ENCODE assay signal across 14 cellular contexts in genomic region chr1:107405241-107405640, GRCh38.
DNase-seq lines count a peak whose midpoint lies in the region; ATAC-seq, FAIRE-seq and TF ChIP-seq lines count a peak whose summit lies in the region.
"Had no signal": no experiment of that assay in that cellular context is flagged by ENCODE, and none has a peak within 500 bp of the region (broad histone marks: within the 10 kb centered on the region; RNA-seq: fewer than 3 reads in every experiment).

No MANE protein-coding gene starts in this region.

- DNase-seq in EH (ENCODE audit: low read depth) (peak; percentile 32), NB4 (ENCODE audit: low read depth) (peak; percentile 4), dedifferentiated amniotic fluid mesenchymal stem cell (ENCODE audit: extremely low spot score) (peak; percentile 74), myocyte (ENCODE audit: low read depth) (peak; percentile 2), WTC11 (ENCODE audit: low spot score) (no peak), GM19239 (ENCODE audit: insufficient read length, low spot score) (no peak)
- DNase-seq: activated T-cell treated with anti-CD3 and anti-CD28 coated beads, Interleukin-2, amount 50 U/mL, for 24 hours; CD8-positive, alpha-beta memory T cell; GDM1; KG1; nephron progenitor cell had no signal

- no peak for FAIRE-seq in GM19239 (lab: Jason Lieb, UNC)

- H3K27ac Mint-ChIP-seq in WTC11: no peak overlapping the region
- H3K27ac Mint-ChIP-seq: activated T-cell treated with anti-CD3 and anti-CD28 coated beads, Interleukin-2, amount 50 U/mL, for 24 hours; CD8-positive, alpha-beta memory T cell; nephron progenitor cell had no signal

- no peak overlapping the region for H3K4me3 ChIP-seq in NB4 (ENCODE audit: low read depth, low read length)
- H3K4me3 ChIP-seq: skin epidermis had no signal

- CTCF ChIA-PET in WTC11 (lab: Charles Lee): interaction anchor here (1.3 kb wide), 1 partner anchor 27 kb away, joined by 4 read pairs; no protein-coding TSS in a partner anchor

- no peak for ATAC-seq in WTC11
- ATAC-seq in HG02623 (IDR thresholded peaks at IDR 0.05; ENCODE audit: unreplicated experiment): no peak
- ATAC-seq in GM18505 (IDR thresholded peaks at IDR 0.05; ENCODE audit: unreplicated experiment): no peak

- H3K36me3 Mint-ChIP-seq in WTC11: no peaks in the 10 kb centered on the region
- H3K36me3 Mint-ChIP-seq: CD8-positive, alpha-beta memory T cell had no signal

- no peaks in the 10 kb centered on the region for H3K9me3 Mint-ChIP-seq in WTC11
- H3K9me3 Mint-ChIP-seq: activated T-cell treated with anti-CD3 and anti-CD28 coated beads, Interleukin-2, amount 50 U/mL, for 24 hours; CD8-positive, alpha-beta memory T cell; nephron progenitor cell had no signal

- TF ChIP-seq CTCF in NB4 (IDR thresholded peaks at IDR 0.05; ENCODE audit: low read depth, low read length) (no peak), WTC11 (IDR thresholded peaks at IDR 0.05) (no peak)

- no peak overlapping the region for H3K4me3 Mint-ChIP-seq in WTC11
- H3K4me3 Mint-ChIP-seq: activated T-cell treated with anti-CD3 and anti-CD28 coated beads, Interleukin-2, amount 50 U/mL, for 24 hours; CD8-positive, alpha-beta memory T cell; nephron progenitor cell had no signal

- POLR2A ChIA-PET in WTC11 (lab: Charles Lee): no interaction called here

- TF ChIP-seq POLR2A in NB4 (IDR thresholded peaks at IDR 0.05; ENCODE audit: extremely low read depth, insufficient read length) (no peak), GM18505 (IDR thresholded peaks at IDR 0.05; ENCODE audit: borderline replicate concordance, extremely low read depth, insufficient read depth, insufficient read length) (no peak)

- H3K4me1 Mint-ChIP-seq in WTC11: peaks cover 4% of the 10 kb centered on the region
- H3K4me1 Mint-ChIP-seq: CD8-positive, alpha-beta memory T cell; nephron progenitor cell had no signal

- no peaks in the 10 kb centered on the region for H3K27me3 Mint-ChIP-seq in WTC11 (ENCODE audit: low read depth)
- H3K27me3 Mint-ChIP-seq: activated T-cell treated with anti-CD3 and anti-CD28 coated beads, Interleukin-2, amount 50 U/mL, for 24 hours; CD8-positive, alpha-beta memory T cell had no signal

TF ChIP-seq in WTC11, 78 proteins besides CTCF, POLR2A, EP300 and RAD21:
- TF ChIP-seq GRHL2 (CRISPR knock-in tag; IDR thresholded peaks at IDR 0.05; ENCODE audit: insufficient replicate concordance, severe bottlenecking) (no peak), NFYB (CRISPR knock-in tag; conservative IDR thresholded peaks at IDR 0.05; ENCODE audit: low read depth) (no peak), ZNF423 (CRISPR knock-in tag; IDR thresholded peaks at IDR 0.05) (no peak), NFE2L1 (CRISPR knock-in tag; IDR thresholded peaks at IDR 0.05) (no peak), CDX4 (CRISPR knock-in tag; IDR thresholded peaks at IDR 0.05; ENCODE audit: borderline replicate concordance) (no peak), HMGA2 (CRISPR knock-in tag; IDR thresholded peaks at IDR 0.05) (no peak), RORB (CRISPR knock-in tag; IDR thresholded peaks at IDR 0.05) (no peak), CREB1 (CRISPR knock-in tag; IDR thresholded peaks at IDR 0.05) (no peak), SMAD3 (CRISPR knock-in tag; IDR thresholded peaks at IDR 0.05; ENCODE audit: borderline replicate concordance) (no peak), E2F5 (CRISPR knock-in tag; IDR thresholded peaks at IDR 0.05) (no peak), ZBTB43 (CRISPR knock-in tag; IDR thresholded peaks at IDR 0.05) (no peak)
- TF ChIP-seq, protein P1, sequence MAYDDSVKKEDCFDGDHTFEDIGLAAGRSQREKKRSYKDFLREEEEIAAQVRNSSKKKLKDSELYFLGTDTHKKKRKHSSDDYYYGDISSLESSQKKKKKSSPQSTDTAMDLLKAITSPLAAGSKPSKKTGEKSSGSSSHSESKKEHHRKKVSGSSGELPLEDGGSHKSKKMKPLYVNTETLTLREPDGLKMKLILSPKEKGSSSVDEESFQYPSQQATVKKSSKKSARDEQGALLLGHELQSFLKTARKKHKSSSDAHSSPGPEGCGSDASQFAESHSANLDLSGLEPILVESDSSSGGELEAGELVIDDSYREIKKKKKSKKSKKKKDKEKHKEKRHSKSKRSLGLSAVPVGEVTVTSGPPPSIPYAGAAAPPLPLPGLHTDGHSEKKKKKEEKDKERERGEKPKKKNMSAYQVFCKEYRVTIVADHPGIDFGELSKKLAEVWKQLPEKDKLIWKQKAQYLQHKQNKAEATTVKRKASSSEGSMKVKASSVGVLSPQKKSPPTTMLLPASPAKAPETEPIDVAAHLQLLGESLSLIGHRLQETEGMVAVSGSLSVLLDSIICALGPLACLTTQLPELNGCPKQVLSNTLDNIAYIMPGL (CRISPR knock-in tag; IDR thresholded peaks at IDR 0.05): no peak
- TF ChIP-seq, protein P2, sequence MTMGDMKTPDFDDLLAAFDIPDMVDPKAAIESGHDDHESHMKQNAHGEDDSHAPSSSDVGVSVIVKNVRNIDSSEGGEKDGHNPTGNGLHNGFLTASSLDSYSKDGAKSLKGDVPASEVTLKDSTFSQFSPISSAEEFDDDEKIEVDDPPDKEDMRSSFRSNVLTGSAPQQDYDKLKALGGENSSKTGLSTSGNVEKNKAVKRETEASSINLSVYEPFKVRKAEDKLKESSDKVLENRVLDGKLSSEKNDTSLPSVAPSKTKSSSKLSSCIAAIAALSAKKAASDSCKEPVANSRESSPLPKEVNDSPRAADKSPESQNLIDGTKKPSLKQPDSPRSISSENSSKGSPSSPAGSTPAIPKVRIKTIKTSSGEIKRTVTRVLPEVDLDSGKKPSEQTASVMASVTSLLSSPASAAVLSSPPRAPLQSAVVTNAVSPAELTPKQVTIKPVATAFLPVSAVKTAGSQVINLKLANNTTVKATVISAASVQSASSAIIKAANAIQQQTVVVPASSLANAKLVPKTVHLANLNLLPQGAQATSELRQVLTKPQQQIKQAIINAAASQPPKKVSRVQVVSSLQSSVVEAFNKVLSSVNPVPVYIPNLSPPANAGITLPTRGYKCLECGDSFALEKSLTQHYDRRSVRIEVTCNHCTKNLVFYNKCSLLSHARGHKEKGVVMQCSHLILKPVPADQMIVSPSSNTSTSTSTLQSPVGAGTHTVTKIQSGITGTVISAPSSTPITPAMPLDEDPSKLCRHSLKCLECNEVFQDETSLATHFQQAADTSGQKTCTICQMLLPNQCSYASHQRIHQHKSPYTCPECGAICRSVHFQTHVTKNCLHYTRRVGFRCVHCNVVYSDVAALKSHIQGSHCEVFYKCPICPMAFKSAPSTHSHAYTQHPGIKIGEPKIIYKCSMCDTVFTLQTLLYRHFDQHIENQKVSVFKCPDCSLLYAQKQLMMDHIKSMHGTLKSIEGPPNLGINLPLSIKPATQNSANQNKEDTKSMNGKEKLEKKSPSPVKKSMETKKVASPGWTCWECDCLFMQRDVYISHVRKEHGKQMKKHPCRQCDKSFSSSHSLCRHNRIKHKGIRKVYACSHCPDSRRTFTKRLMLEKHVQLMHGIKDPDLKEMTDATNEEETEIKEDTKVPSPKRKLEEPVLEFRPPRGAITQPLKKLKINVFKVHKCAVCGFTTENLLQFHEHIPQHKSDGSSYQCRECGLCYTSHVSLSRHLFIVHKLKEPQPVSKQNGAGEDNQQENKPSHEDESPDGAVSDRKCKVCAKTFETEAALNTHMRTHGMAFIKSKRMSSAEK (CRISPR knock-in tag; IDR thresholded peaks at IDR 0.05; ENCODE audit: borderline replicate concordance): no peak

Comparison
In these comparisons a context has a peak if more than half of its experiments do, and no peak if none do; other contexts are left out.
1. DNase-seq: peak in EH (single experiment), NB4 (single experiment), dedifferentiated amniotic fluid mesenchymal stem cell (single experiment) and myocyte (single experiment); none in WTC11 (single experiment) and GM19239 (single experiment).